In the genomic region with DNA sequence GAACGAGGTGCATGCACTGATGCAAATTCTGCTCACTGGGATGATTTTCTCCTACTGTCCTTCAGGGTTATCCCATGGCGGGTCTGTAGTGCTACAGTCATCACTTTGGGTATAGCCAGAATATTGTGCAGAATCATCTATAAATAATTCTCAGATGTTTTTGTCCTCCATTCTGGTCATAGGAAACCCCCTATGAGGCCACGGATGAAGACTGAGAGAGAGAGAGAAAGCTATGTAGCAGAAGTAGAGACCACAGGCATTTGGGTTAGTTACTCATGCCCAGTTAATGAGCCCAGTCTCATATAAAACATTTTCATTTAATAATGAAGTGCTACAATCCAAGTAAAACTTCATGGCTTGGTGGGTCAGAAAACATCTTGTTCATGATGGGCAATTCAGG, we compare ENCODE assay signal across 21 cellular contexts.
"Had no signal": no experiment of that assay in that cellular context is flagged by ENCODE, and none has a peak within 500 bp of the region (broad histone marks: within the 10 kb centered on the region; RNA-seq: fewer than 3 reads in every experiment).

No MANE protein-coding gene starts in this region.

- H3K36me3 ChIP-seq: esophagus squamous epithelium, heart left ventricle, left lung, neural progenitor cell, prostate gland, right atrium auricular region, spleen, tibial artery had no signal

- H3K4me3 ChIP-seq: esophagus squamous epithelium, heart left ventricle, hepatocyte, left lung, mucosa of descending colon, neural progenitor cell, prostate gland, right atrium auricular region, skin epidermis, spleen, testis, tibial artery had no signal

- H3K4me2 ChIP-seq: hepatocyte, neural progenitor cell had no signal

- H3K27me3 ChIP-seq: esophagus squamous epithelium, heart left ventricle, hepatocyte, left lung, neural progenitor cell, right atrium auricular region, spleen, testis, tibial artery had no signal

- H3K79me2 ChIP-seq: hepatocyte had no signal

- H3K4me1 ChIP-seq: esophagus squamous epithelium, left lung, prostate gland, spleen, testis had no signal

- H3K9me3 ChIP-seq: esophagus squamous epithelium, heart left ventricle, left lung, mucosa of descending colon, prostate gland, right atrium auricular region, spleen, testis, tibial artery had no signal

- DNase-seq: cortex of kidney; effector memory CD8-positive, alpha-beta T cell; erythroblast; esophagus squamous epithelium; heart left ventricle; kidney; left lung; mesenchymal stem cell; mucosa of descending colon; naive thymus-derived CD4-positive, alpha-beta T cell; spleen; stimulated activated CD4-positive, alpha-beta T cell treated with anti-CD3 and anti-CD28 coated beads, Interleukin-4, amount 100 ng/mL, for 4 hours; stimulated activated naive CD8-positive, alpha-beta T cell treated with anti-CD3 and anti-CD28 coated beads, Interleukin-15, Interleukin-2, amounts not matched to agents 100 U/mL and 50 U/mL, for 24 hours; substantia nigra; testis; tibial artery had no signal

- H2AFZ ChIP-seq: hepatocyte, neural progenitor cell had no signal

- H3K9ac ChIP-seq: neural progenitor cell had no signal

- H3K27ac ChIP-seq: esophagus squamous epithelium, heart left ventricle, hepatocyte, left lung, neural progenitor cell, prostate gland, right atrium auricular region, skin epidermis, spleen, testis, tibial artery had no signal
